In the genomic region with DNA sequence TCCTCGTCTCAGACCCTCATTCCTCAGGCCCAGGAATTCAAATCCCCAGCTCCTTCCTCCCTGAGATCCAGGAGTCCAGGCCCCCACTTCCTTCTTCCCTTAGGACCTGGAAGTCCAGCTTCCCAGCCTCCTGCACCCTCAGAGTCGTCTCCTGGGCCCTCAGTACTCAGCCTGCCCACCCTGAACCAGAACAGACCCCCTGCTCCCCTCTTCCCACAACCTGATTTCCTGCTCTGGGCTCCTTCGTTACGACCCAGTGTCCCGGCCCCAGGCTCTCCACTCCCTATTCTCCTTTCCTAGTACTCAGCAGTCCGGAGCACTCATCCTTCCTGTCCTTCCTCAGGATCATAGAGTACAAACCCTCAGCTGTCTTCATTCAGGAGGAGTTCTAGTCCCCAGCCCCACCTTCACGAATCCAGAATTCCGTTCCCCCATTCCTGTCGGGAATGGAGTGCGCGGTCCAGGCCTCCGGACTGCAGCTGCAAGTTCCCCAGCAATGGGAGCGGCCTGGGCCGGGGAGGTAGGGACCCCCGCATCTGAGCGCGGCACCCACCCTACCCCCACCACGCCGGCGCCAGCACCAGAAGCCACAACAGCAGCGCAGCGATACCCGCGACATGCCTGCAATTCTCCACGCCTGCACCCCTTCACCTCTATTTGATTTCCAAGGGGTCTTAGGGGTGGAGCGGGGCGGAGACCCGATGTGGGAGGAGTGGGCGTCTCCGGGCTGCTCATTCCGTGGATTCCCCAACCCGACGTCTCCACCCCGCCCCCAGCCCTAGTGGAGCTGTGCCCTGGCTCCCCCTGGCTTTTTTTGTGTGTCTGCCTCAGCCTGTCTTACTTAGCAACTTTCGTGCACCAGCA, we compare ENCODE assay signal across 8 cellular contexts. TPM values are rescaled to one million over a fixed set of nuclear protein-coding genes. Genes with fewer than 3 reads are reported as not detected.
DNase-seq lines count a peak whose midpoint lies in the region; ATAC-seq and TF ChIP-seq lines count a peak whose summit lies in the region.

No MANE protein-coding gene starts in this region.

- peak overlapping the region; percentile 51 for H3K4me3 ChIP-seq in iPS-18a (ENCODE audit: low read length)
- H3K4me3 ChIP-seq in stomach: peak overlapping the region; percentile 38 to 54 (median 46)

- intact Hi-C loops in stomach (cut with DNase I; ENCODE audit: low total_unique reads): no loop called here

- DNase-seq in NCI-H748 (lab: John Stamatoyannopoulos, UW; ENCODE audit: unreplicated experiment): peak; percentile 21
- DNase-seq in NCI-H748 treated with DMSO at 0.1 percent for 48 hours (lab: John Stamatoyannopoulos, UW): no peak
- peak; percentile 51 for DNase-seq in activated naive CD4-positive, alpha-beta T cell treated with anti-CD3 and anti-CD28 coated beads, Interleukin-2, amount 50 U/mL, for 16 hours
- DNase-seq in stomach: no peak
- no peak for DNase-seq in A172 (ENCODE audit: low spot score)
- no peak for DNase-seq in AML-193 (lab: John Stamatoyannopoulos, UW)

- peaks cover 18% of the 10 kb centered on the region for H3K36me3 ChIP-seq in iPS-18a (ENCODE audit: control insufficient read depth, low read depth, low read length)
- peaks cover 19 to 31% (median 26%) of the 10 kb centered on the region in 4 donors for H3K36me3 ChIP-seq in stomach

- no peak for ATAC-seq in GM19395 (IDR thresholded peaks at IDR 0.05; ENCODE audit: unreplicated experiment)

- WGBS in stomach, 5 donors: 27 to 38% (median 34%) methylated on average over 27 to 35 of the region's 35 CpGs

- TF ChIP-seq POLR2A in stomach (IDR thresholded peaks at IDR 0.05): no peak

- H3K4me1 ChIP-seq in iPS-18a (ENCODE audit: control insufficient read depth, low read depth, low read length) (peaks cover 15% of the 10 kb centered on the region), stomach (peaks cover 26 to 65% (median 60%) of the 10 kb centered on the region in 4 donors)

- no peak overlapping the region for H3K27ac ChIP-seq in iPS-18a (ENCODE audit: low read length)
- H3K27ac ChIP-seq in stomach: peak overlapping the region; percentile 54 to 84 (median 80)

- H3K9me3 ChIP-seq in iPS-18a (ENCODE audit: control insufficient read depth, low read depth, low read length): no peaks in the 10 kb centered on the region
- no peaks in the 10 kb centered on the region for H3K9me3 ChIP-seq in stomach

- no peak for TF ChIP-seq EP300 in stomach (IDR thresholded peaks at IDR 0.05)

- H3K27me3 ChIP-seq in iPS-18a (ENCODE audit: control insufficient read depth, insufficient read depth, low read length) (peaks cover 14% of the 10 kb centered on the region), stomach (no peaks in the 10 kb centered on the region)

- H3K9ac ChIP-seq in iPS-18a (ENCODE audit: low read length): no peak overlapping the region

- no peak for TF ChIP-seq CTCF in stomach (IDR thresholded peaks at IDR 0.05)

RNA-seq across cellular contexts. Expression of a gene that starts 12.7 kb away (rescaled TPM):
- 100 to 1,000 TPM in 1 of 5 donors, 10 to 100 TPM in 4; 30.0 to 115 (median 71.2) TPM for total RNA-seq in stomach
- polyA plus RNA-seq in stomach: 10 to 100 TPM; 69.8 to 73.9 (median 71.7) TPM
- 80.0 and 123 TPM in 2 replicates for total RNA-seq in A172 (2014; rRNA removed; shearing (Covaris generic))

RNA-seq across cellular contexts. Expression of a gene that starts 33.7 kb away (rescaled TPM):
- 10 to 100 TPM in 4 of 5 donors, not detected in 1; 10.3 to 47.8 (median 28.9) TPM for total RNA-seq in stomach
- polyA plus RNA-seq in stomach: 10 to 100 TPM; 31.6 to 53.7 (median 39.2) TPM
- 10.3 and 19.9 TPM in 2 replicates for total RNA-seq in A172 (2014; rRNA removed; shearing (Covaris generic))

RNA-seq across cellular contexts. Expression of a gene that starts 36.4 kb away (rescaled TPM):
- 1 to 10 TPM in 2 of 5 donors, not detected in 3; 2.9 to 8.1 TPM for total RNA-seq in stomach
- polyA plus RNA-seq in stomach: 10 to 100 TPM in 1 of 3 donors, 1 to 10 TPM in 1, not detected in 1; 2.8 to 10.1 TPM
- not detected in 2 replicates for total RNA-seq in A172 (2014; rRNA removed; shearing (Covaris generic))

RNA-seq across cellular contexts. Expression of a gene that starts 38.5 kb away (rescaled TPM):
- not detected for total RNA-seq in stomach
- polyA plus RNA-seq in stomach: not detected
- total RNA-seq in A172 (2014; rRNA removed; shearing (Covaris generic)): not detected in 2 replicates

Comparison
In these comparisons a context has a peak if more than half of its experiments do, and no peak if none do; other contexts are left out.
1. DNase-seq: peak in NCI-H748 (single experiment) and activated naive CD4-positive, alpha-beta T cell treated with anti-CD3 and anti-CD28 coated beads, Interleukin-2, amount 50 U/mL, for 16 hours (single experiment); none in NCI-H748 treated with DMSO at 0.1 percent for 48 hours (single experiment), stomach (single experiment), A172 (single experiment) and AML-193 (0 of 2).